8 cellular contexts compared by ENCODE assay signal in genomic region chr3:136862611-136862951, GRCh38. TPM values are rescaled to one million over a fixed set of nuclear protein-coding genes. Genes with fewer than 3 reads are reported as not detected.
DNase-seq lines count a peak whose midpoint lies in the region; ATAC-seq, FAIRE-seq and TF ChIP-seq lines count a peak whose summit lies in the region.

No MANE protein-coding gene starts in this region.

- DNase-seq in NOMO-1 treated with dmso at 0.1 percent for 144 hours (lab: John Stamatoyannopoulos, UW; ENCODE audit: unreplicated experiment) (peak; percentile 44), glomerular visceral epithelial cell (ENCODE audit: extremely low spot score) (peak; percentile 75), pancreas (peak; percentile 74 to 84 (median 75))
- DNase-seq in activated naive CD4-positive, alpha-beta T cell treated with anti-CD3 and anti-CD28 coated beads, Interleukin-2, amount 10 ng/mL, durations not matched to agents 7 days and 5 days, result peak; percentile 65

- ATAC-seq in GM19324 (IDR thresholded peaks at IDR 0.05; ENCODE audit: low FRiP score, unreplicated experiment) (peak; percentile 13), HG03460 (IDR thresholded peaks at IDR 0.05; ENCODE audit: unreplicated experiment) (peak; percentile 31), pancreas (peak; percentile 66 to 74 (median 68)), GM19328 (IDR thresholded peaks at IDR 0.05; ENCODE audit: unreplicated experiment) (no peak)

- FAIRE-seq in pancreas (lab: Jason Lieb, UNC), result no peak

- H3K36me3 Mint-ChIP-seq in activated naive CD4-positive, alpha-beta T cell treated with anti-CD3 and anti-CD28 coated beads, Interleukin-2, amount 10 ng/mL, durations not matched to agents 7 days and 5 days, result peaks cover 21% of the 10 kb centered on the region

- H3K27me3 Mint-ChIP-seq in activated naive CD4-positive, alpha-beta T cell treated with anti-CD3 and anti-CD28 coated beads, Interleukin-2, amount 10 ng/mL, durations not matched to agents 7 days and 5 days, result peaks cover 3% of the 10 kb centered on the region

- no peaks in the 10 kb centered on the region for H3K27me3 ChIP-seq in pancreas

- 0 to 1% methylated on average over 22 to 29 of the region's 29 CpGs for WGBS in pancreas, 2 donors

- no peaks in the 10 kb centered on the region for H3K9me3 ChIP-seq in pancreas

- no peak for TF ChIP-seq CTCF in C4-2B (conservative IDR thresholded peaks at IDR 0.05)
- TF ChIP-seq CTCF in pancreas (IDR thresholded peaks at IDR 0.05), result no peak

- H3K27ac ChIP-seq in C4-2B, result peak overlapping the region; percentile 91
- peak overlapping the region; percentile 87 to 98 (median 94) for H3K27ac ChIP-seq in pancreas

- intact Hi-C loops in pancreas (cut with DNase I), result no loop called here

- peak overlapping the region; percentile 85 for H3K4me3 Mint-ChIP-seq in activated naive CD4-positive, alpha-beta T cell treated with anti-CD3 and anti-CD28 coated beads, Interleukin-2, amount 10 ng/mL, durations not matched to agents 7 days and 5 days

- H3K36me3 ChIP-seq in pancreas, result no peaks in the 10 kb centered on the region

- H3K4me1 Mint-ChIP-seq in activated naive CD4-positive, alpha-beta T cell treated with anti-CD3 and anti-CD28 coated beads, Interleukin-2, amount 10 ng/mL, durations not matched to agents 7 days and 5 days, result peaks cover 61% of the 10 kb centered on the region

- peaks cover 0 to 20% (median 5%) of the 10 kb centered on the region in 3 donors for H3K4me1 ChIP-seq in pancreas

- CTCF ChIA-PET in activated naive CD4-positive, alpha-beta T cell treated with anti-CD3 and anti-CD28 coated beads, Interleukin-2, amount 10 ng/mL, durations not matched to agents 7 days and 5 days (lab: Charles Lee), result interaction anchor here (1.5 to 4.3 kb wide), 4 partner anchors 105 to 471 kb away, joined by 4 to 24 read pairs (median 5); partner anchors contain the start of gene STAG1

- peak overlapping the region; percentile 48 to 86 (median 65) for H3K4me3 ChIP-seq in pancreas

- peak overlapping the region; percentile 99 for H3K27ac Mint-ChIP-seq in activated naive CD4-positive, alpha-beta T cell treated with anti-CD3 and anti-CD28 coated beads, Interleukin-2, amount 10 ng/mL, durations not matched to agents 7 days and 5 days

- H3K9me3 Mint-ChIP-seq in activated naive CD4-positive, alpha-beta T cell treated with anti-CD3 and anti-CD28 coated beads, Interleukin-2, amount 10 ng/mL, durations not matched to agents 7 days and 5 days, result no peaks in the 10 kb centered on the region

RNA-seq across cellular contexts. Expression of gene NCK1, which starts 0.6 kb away (rescaled TPM):
- total RNA-seq in pancreas, result 10 to 100 TPM in 4 of 6 donors, 1 to 10 TPM in 2; 9.6 to 28.3 (median 11.6) TPM
- 10 to 100 TPM in 1 of 2 donors, 1 to 10 TPM in 1; 5.4 to 10.5 TPM for polyA plus RNA-seq in pancreas

RNA-seq across cellular contexts. Expression of gene SLC35G2, which starts 43.7 kb away (rescaled TPM):
- total RNA-seq in pancreas, result 1 to 10 TPM; 1.5 to 7.6 (median 3.2) TPM
- polyA plus RNA-seq in pancreas, result 1 to 10 TPM; 2.1 to 8.9 TPM
